Comparison of ENCODE assay signal across 11 cellular contexts in the genomic region with DNA sequence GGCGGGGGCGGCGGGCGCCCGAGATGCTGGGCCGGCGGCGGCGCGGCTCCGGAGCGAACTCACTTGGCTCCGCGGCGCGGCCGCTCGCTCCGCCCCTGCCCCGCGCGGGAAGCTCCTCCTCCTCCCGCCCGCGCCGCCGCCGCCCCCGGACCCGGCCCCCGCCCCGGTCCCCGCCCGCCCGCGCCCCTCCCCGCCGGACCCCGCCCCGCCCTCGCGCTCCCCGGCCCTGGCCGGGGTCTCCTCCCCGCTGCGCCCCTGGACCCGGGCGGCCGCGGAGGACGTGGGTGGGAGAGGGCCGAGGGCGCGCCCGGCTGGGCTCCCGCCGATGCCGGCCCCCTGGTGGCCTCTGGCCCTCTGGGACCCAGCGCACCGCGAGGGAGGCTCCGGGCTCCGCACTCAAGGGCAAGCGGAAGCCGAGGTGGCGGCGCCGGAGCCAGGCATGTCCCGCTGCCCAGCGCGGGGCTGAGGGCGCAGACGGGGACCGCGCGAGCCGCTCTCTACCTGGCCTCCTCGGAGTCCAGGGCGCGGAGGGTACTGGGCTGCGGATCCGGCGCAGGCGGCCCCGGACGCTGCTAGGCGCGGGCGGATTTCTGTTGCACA. TPM values are rescaled to one million over a fixed set of nuclear protein-coding genes. Genes with fewer than 3 reads are reported as not detected.
DNase-seq lines count a peak whose midpoint lies in the region; ATAC-seq, FAIRE-seq and TF ChIP-seq lines count a peak whose summit lies in the region.
"Had no signal": no experiment of that assay in that cellular context is flagged by ENCODE, and none has a peak within 500 bp of the region (broad histone marks: within the 10 kb centered on the region; RNA-seq: fewer than 3 reads in every experiment).

A gene with protein sequence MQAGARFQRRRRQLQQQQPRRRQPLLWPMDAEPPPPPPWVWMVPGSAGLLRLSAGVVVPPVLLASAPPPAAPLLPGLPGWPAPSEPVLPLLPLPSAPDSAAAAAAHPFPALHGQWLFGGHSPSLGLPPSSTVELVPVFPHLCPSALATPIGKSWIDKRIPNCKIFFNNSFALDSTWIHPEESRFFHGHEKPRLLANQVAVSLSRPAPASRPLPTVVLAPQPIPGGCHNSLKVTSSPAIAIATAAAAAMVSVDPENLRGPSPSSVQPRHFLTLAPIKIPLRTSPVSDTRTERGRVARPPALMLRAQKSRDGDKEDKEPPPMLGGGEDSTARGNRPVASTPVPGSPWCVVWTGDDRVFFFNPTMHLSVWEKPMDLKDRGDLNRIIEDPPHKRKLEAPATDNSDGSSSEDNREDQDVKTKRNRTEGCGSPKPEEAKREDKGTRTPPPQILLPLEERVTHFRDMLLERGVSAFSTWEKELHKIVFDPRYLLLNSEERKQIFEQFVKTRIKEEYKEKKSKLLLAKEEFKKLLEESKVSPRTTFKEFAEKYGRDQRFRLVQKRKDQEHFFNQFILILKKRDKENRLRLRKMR (minus strand): TSS at position 61 of the 600 bp plus-strand sequence. CDS start 86 bp downstream, outside the sequence.

- no peaks in the 10 kb centered on the region for H3K36me3 Mint-ChIP-seq in CD8-positive, alpha-beta T cell
- no peaks in the 10 kb centered on the region for H3K36me3 Mint-ChIP-seq in natural killer cell treated with Interleukin-12 subunit alpha and Interleukin-12 subunit beta and Interleukin-15 and Interleukin-18, amount 100 ng/mL, for 72 hours

- no peak within 1 kb of the TSS for H3K4me2 ChIP-seq in HepG2 (ENCODE audit: low read depth, low read length)
- H3K4me2 ChIP-seq: PC-9 had no signal

- in situ Hi-C loops in HepG2 (cut with HindIII; ENCODE audit: extremely low pct_ligation_motif_present, low pct_unique_long_range_greater_than_20kb): no loop called here

- no peak within 1 kb of the TSS for H3K27ac ChIP-seq in CD8-positive, alpha-beta T cell (ENCODE audit: low read depth, low read length)
- H3K27ac ChIP-seq in body of pancreas (no peak within 1 kb of the TSS), HepG2 (ENCODE audit: extremely low read length, insufficient read depth, low read length) (no peak within 1 kb of the TSS)
- H3K27ac ChIP-seq: PC-9 had no signal

- no peaks in the 10 kb centered on the region for H3K27me3 ChIP-seq in CD8-positive, alpha-beta T cell (ENCODE audit: insufficient read depth, low read length)
- H3K27me3 ChIP-seq in body of pancreas: peaks cover 0 to 5% of the 10 kb centered on the region in 2 donors
- peaks cover 1 to 7% of the 10 kb centered on the region in 2 experiments; a peak in 2 of 5 replicates for H3K27me3 ChIP-seq in HepG2 (ENCODE audit: control insufficient read depth in 1 of 2, insufficient read depth in 2 of 2, low read length in 2 of 2)

- FAIRE-seq in HepG2 (lab: Jason Lieb, UNC): no peak
- FAIRE-seq: GM12878 had no signal

- intact Hi-C loops in CD8-positive, alpha-beta T cell (cut with DNase I, micrococcal nuclease): no loop called here
- intact Hi-C loops in body of pancreas (cut with DNase I): no loop called here
- intact Hi-C loops in HepG2 (cut with micrococcal nuclease; ENCODE audit: unreplicated experiment): no loop called here

- H3K36me3 ChIP-seq in CD8-positive, alpha-beta T cell (ENCODE audit: insufficient read depth, low read length): no peaks in the 10 kb centered on the region
- H3K36me3 ChIP-seq in body of pancreas (replicated peaks in 1 of 2; ENCODE audit: insufficient read depth in 1 of 2, low read depth in 2 of 2) (no peaks in the 10 kb centered on the region), HepG2 (replicated peaks in 1 of 2; ENCODE audit: control insufficient read depth in 1 of 2, insufficient read depth in 2 of 2, low read length in 2 of 2) (no peaks in the 10 kb centered on the region)

- H3K27ac Mint-ChIP-seq in CD8-positive, alpha-beta T cell: no peak within 1 kb of the TSS
- H3K27ac Mint-ChIP-seq in natural killer cell treated with Interleukin-12 subunit alpha and Interleukin-12 subunit beta and Interleukin-15 and Interleukin-18, amount 100 ng/mL, for 72 hours: no peak within 1 kb of the TSS

- POLR2A ChIA-PET in CD8-positive, alpha-beta T cell (lab: Charles Lee): no interaction called here
- POLR2A ChIA-PET in HepG2 (lab: Yijun Ruan, JAX): no interaction called here

- CTCF ChIA-PET in CD8-positive, alpha-beta T cell (lab: Charles Lee): no interaction called here
- CTCF ChIA-PET in HepG2 (lab: Yijun Ruan, JAX; ENCODE audit: low intra/inter-chr PET ratio, low total read pairs): no interaction called here

- H3K4me3 Mint-ChIP-seq in CD8-positive, alpha-beta T cell: peak within 1 kb of the TSS; percentile 52
- H3K4me3 Mint-ChIP-seq in natural killer cell treated with Interleukin-12 subunit alpha and Interleukin-12 subunit beta and Interleukin-15 and Interleukin-18, amount 100 ng/mL, for 72 hours: peak within 1 kb of the TSS; percentile 57

- no peaks in the 10 kb centered on the region for H3K9me3 ChIP-seq in CD8-positive, alpha-beta T cell (ENCODE audit: low read length)
- H3K9me3 ChIP-seq in body of pancreas: no peaks in the 10 kb centered on the region
- no peaks in the 10 kb centered on the region for H3K9me3 ChIP-seq in HepG2 (ENCODE audit: low read length)

- H4K20me1 ChIP-seq in HepG2 (ENCODE audit: insufficient read depth, low read length): no peaks in the 10 kb centered on the region

- no peaks in the 10 kb centered on the region for H3K79me2 ChIP-seq in HepG2 (ENCODE audit: insufficient read depth, low read length)

- TF ChIP-seq CTCF in CD8-positive, alpha-beta T cell (IDR thresholded peaks at IDR 0.05): no peak
- peak; percentile 30 for TF ChIP-seq CTCF in LNCaP clone FGC (IDR thresholded peaks at IDR 0.05; ENCODE audit: control insufficient read depth, extremely low read depth, insufficient read depth)
- peak in 1 of 7 experiments; percentile 39 for TF ChIP-seq CTCF in body of pancreas (IDR thresholded peaks at IDR 0.05)
- no peak for TF ChIP-seq CTCF in HepG2 (CRISPR knock-in tag; IDR thresholded peaks at IDR 0.05)

- TF ChIP-seq EP300 in HepG2 (IDR thresholded peaks at IDR 0.05; ENCODE audit: low read depth in 2 of 2, low read length in 2 of 2): no peak
- no peak for TF ChIP-seq EP300 in HepG2 (CRISPR knock-in tag; IDR thresholded peaks at IDR 0.05; ENCODE audit: borderline replicate concordance)

- H2AFZ ChIP-seq in HepG2 (ENCODE audit: low read length): no peak within 1 kb of the TSS
- H2AFZ ChIP-seq: PC-9 had no signal

- TF ChIP-seq RAD21 in HepG2 (CRISPR knock-in tag; IDR thresholded peaks at IDR 0.05): no peak

- H3K4me3 ChIP-seq in CD8-positive, alpha-beta T cell (ENCODE audit: low read depth, low read length): no peak within 1 kb of the TSS
- H3K4me3 ChIP-seq in LNCaP clone FGC (ENCODE audit: low read depth, low read length) (peak within 1 kb of the TSS; percentile 38), body of pancreas (no peak within 1 kb of the TSS), HepG2 (replicated peaks in 1 of 3; ENCODE audit: insufficient read depth in 1 of 3, low read depth in 2 of 3, low read length in 3 of 3) (no peak within 1 kb of the TSS)
- H3K4me3 ChIP-seq: GM12878, lung, PC-9 had no signal

- H3K4me1 Mint-ChIP-seq in CD8-positive, alpha-beta T cell (ENCODE audit: low read depth): peaks cover 10% of the 10 kb centered on the region
- H3K4me1 Mint-ChIP-seq in natural killer cell treated with Interleukin-12 subunit alpha and Interleukin-12 subunit beta and Interleukin-15 and Interleukin-18, amount 100 ng/mL, for 72 hours (ENCODE audit: low read depth in 2 of 2): peaks cover 3 to 6% of the 10 kb centered on the region in 2 donors

- peaks cover 42% of the 10 kb centered on the region for H3K27me3 Mint-ChIP-seq in CD8-positive, alpha-beta T cell (ENCODE audit: low read depth)
- peaks cover 36 to 39% of the 10 kb centered on the region in 2 donors for H3K27me3 Mint-ChIP-seq in natural killer cell treated with Interleukin-12 subunit alpha and Interleukin-12 subunit beta and Interleukin-15 and Interleukin-18, amount 100 ng/mL, for 72 hours

- 0% methylated on average over 5 to 51 of the region's 89 CpGs for WGBS in body of pancreas, 2 donors
- 78% methylated on average over 46 of the region's 89 CpGs for WGBS in HepG2 (ENCODE audit: low lambda C conversion rate)

- H3K9me3 Mint-ChIP-seq in CD8-positive, alpha-beta T cell: no peaks in the 10 kb centered on the region
- H3K9me3 Mint-ChIP-seq in natural killer cell treated with Interleukin-12 subunit alpha and Interleukin-12 subunit beta and Interleukin-15 and Interleukin-18, amount 100 ng/mL, for 72 hours: no peaks in the 10 kb centered on the region

- TF ChIP-seq POLR2A in body of pancreas (IDR thresholded peaks at IDR 0.05) (peak in 1 of 3 donors; percentile 10), HepG2 (IDR thresholded peaks at IDR 0.05; ENCODE audit: insufficient read depth in 1 of 2, low read depth in 2 of 2, low read length in 2 of 2) (no peak)

- BruUV-seq in HepG2 (replicated peaks; lab: Mats Ljungman, UMichigan): no TSS peak

- no peak for ATAC-seq in CD8-positive, alpha-beta T cell
- peak; percentile 27 for ATAC-seq in body of pancreas
- ATAC-seq in natural killer cell treated with Interleukin-12 subunit alpha and Interleukin-12 subunit beta and Interleukin-15 and Interleukin-18, amount 100 ng/mL, for 72 hours: peak; percentile 68 to 77
- ATAC-seq in HepG2: no peak
- ATAC-seq: GM12878 had no signal

- no peaks in the 10 kb centered on the region for H3K4me1 ChIP-seq in CD8-positive, alpha-beta T cell (ENCODE audit: insufficient read depth, low read length)
- peaks cover 18% of the 10 kb centered on the region for H3K4me1 ChIP-seq in body of pancreas
- H3K4me1 ChIP-seq in HepG2 (ENCODE audit: insufficient read depth, low read length): no peaks in the 10 kb centered on the region

- no peak within 1 kb of the TSS for H3K9ac ChIP-seq in HepG2 (ENCODE audit: insufficient read depth, low read depth, low read length)

- DNase-seq in CD8-positive, alpha-beta T cell: no peak
- DNase-seq in LNCaP clone FGC (ENCODE audit: low read depth) (no peak), body of pancreas (peak in 2 of 4 donors; percentile 37 to 46), HepG2 (ENCODE audit: low spot score) (no peak), RKO (ENCODE audit: low spot score) (no peak), hypothalamus (lab: John Stamatoyannopoulos, UW) (no peak), amniotic stem cell (lab: John Stamatoyannopoulos, UW) (no peak)
- peak; percentile 61 for DNase-seq in natural killer cell treated with Interleukin-12 subunit alpha and Interleukin-12 subunit beta and Interleukin-15 and Interleukin-18, amount 100 ng/mL, for 72 hours (ENCODE audit: low spot score)
- DNase-seq: PC-9 had no signal

RNA-seq across cellular contexts. Expression of the gene that starts here (rescaled TPM):
- total RNA-seq in CD8-positive, alpha-beta T cell: under 1 TPM in 1 of 2 experiments, not detected in 1; 0.16 TPM
- 1 to 10 TPM; 4.0 to 4.2 TPM for total RNA-seq in body of pancreas
- total RNA-seq in natural killer cell treated with Interleukin-12 subunit alpha and Interleukin-12 subunit beta and Interleukin-15 and Interleukin-18, amount 100 ng/mL, for 72 hours: under 1 TPM; 0.10 to 0.81 TPM
- total RNA-seq in HepG2 (2016; rRNA removed; fragmentation: Illumina TruSeq; extraction: Trizol): not detected in 2 replicates
- not detected in 2 replicates for total RNA-seq in HepG2 (2016; cell fraction: cytosol; rRNA removed; fragmentation: Illumina TruSeq; extraction: Trizol; ENCODE audit: low read depth)
- total RNA-seq in HepG2 (2016; cell fraction: insoluble cytoplasmic fraction; rRNA removed; fragmentation: Illumina TruSeq; extraction: Trizol): not detected in 2 replicates
- not detected in 2 replicates for total RNA-seq in HepG2 (2016; cell fraction: membrane; rRNA removed; fragmentation: Illumina TruSeq; extraction: Trizol)
- not detected in 2 replicates for total RNA-seq in HepG2 (2016; cell fraction: nucleus; rRNA removed; fragmentation: Illumina TruSeq; extraction: Trizol)
- not detected in 2 replicates for polyA plus RNA-seq in HepG2 (2011; rRNA removed)
- polyA plus RNA-seq in HepG2 (2011; cell fraction: cytosol; rRNA removed): 0.01 TPM in 1 of 2 replicates, not detected in the other
- not detected in 2 replicates for polyA plus RNA-seq in HepG2 (2011; cell fraction: nucleus; rRNA removed)
- not detected in 2 replicates for polyA plus RNA-seq in HepG2 (2012)
- polyA plus RNA-seq in HepG2 (2016; cell fraction: cytosol; fragmentation: Illumina TruSeq; extraction: Trizol; ENCODE audit: low read depth): not detected in 2 replicates
- not detected in 2 replicates for polyA plus RNA-seq in HepG2 (2016; cell fraction: insoluble cytoplasmic fraction; fragmentation: Illumina TruSeq; extraction: Trizol; ENCODE audit: low read depth)
- polyA plus RNA-seq in HepG2 (2016; cell fraction: membrane; fragmentation: Illumina TruSeq; extraction: Trizol; ENCODE audit: low read depth): not detected in 2 replicates
- polyA plus RNA-seq in HepG2 (2016; cell fraction: nucleus; fragmentation: Illumina TruSeq; extraction: Trizol; ENCODE audit: insufficient read depth, low read depth): not detected in 2 replicates
- polyA minus RNA-seq in HepG2 (2011; rRNA and poly(A)+ RNA removed; ENCODE audit: low replicate concordance): not detected in 2 replicates
- polyA minus RNA-seq in HepG2 (2011; cell fraction: cytosol; rRNA and poly(A)+ RNA removed): not detected in 2 replicates
- polyA minus RNA-seq in HepG2 (2011; cell fraction: nucleus; rRNA and poly(A)+ RNA removed): not detected in 2 replicates
- total RNA-seq: GM12878, PC-9 had no signal
- polyA plus RNA-seq: GM12878 had no signal

Comparison
In these comparisons a context has a peak if more than half of its experiments do, and no peak if none do; other contexts are left out.
1. Peak in DNase-seq and ATAC-seq in natural killer cell treated with Interleukin-12 subunit alpha and Interleukin-12 subunit beta and Interleukin-15 and Interleukin-18, amount 100 ng/mL, for 72 hours; RNA of the gene not detected or under 1 TPM.